28 cellular contexts compared by ENCODE assay signal in the genomic region with DNA sequence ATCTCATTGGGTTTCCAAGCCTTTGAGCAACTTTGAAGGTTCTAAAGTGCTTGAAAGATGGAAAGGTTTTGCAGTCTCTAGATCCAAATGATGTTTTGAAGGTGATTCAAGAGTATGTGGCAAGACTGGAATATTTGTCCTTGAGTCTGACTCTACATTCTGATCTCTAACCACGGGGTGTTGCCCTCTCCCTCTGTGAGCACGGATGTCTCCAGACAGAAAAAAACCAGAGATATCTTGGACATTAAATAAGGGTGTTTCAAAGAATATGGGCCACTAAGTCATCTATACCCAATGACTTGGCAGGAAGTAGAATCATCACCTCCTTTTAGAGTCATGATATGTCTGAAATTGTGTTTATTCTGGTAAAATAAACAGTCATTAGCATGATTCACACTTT.
DNase-seq lines count a peak whose midpoint lies in the region; ATAC-seq, FAIRE-seq and TF ChIP-seq lines count a peak whose summit lies in the region.
"Had no signal": no experiment of that assay in that cellular context is flagged by ENCODE, and none has a peak within 500 bp of the region (broad histone marks: within the 10 kb centered on the region; RNA-seq: fewer than 3 reads in every experiment).

No MANE protein-coding gene starts in this region.

- no peaks in the 10 kb centered on the region for H3K4me1 ChIP-seq in A549
- peaks cover 13% of the 10 kb centered on the region for H3K4me1 ChIP-seq in endothelial cell of umbilical vein (ENCODE audit: control insufficient read depth, extremely low read depth, insufficient read depth, low read length)
- H3K4me1 ChIP-seq: gastrocnemius medialis, left ventricle myocardium inferior, psoas muscle, SJSA1 had no signal

- H3K4me2 ChIP-seq in A549 (no peak overlapping the region), endothelial cell of umbilical vein (ENCODE audit: insufficient read depth, low read length) (peak overlapping the region; percentile 3)

- no peak for TF ChIP-seq POLR2A in A549 (IDR thresholded peaks at IDR 0.05; ENCODE audit: low read length)
- TF ChIP-seq POLR2A in endothelial cell of umbilical vein (IDR thresholded peaks at IDR 0.05; ENCODE audit: low read depth, low read length), result no peak

- H3K36me3 ChIP-seq in endothelial cell of umbilical vein (ENCODE audit: control insufficient read depth in 2 of 2, extremely low read depth in 1 of 2, insufficient read depth in 2 of 2, low read length in 2 of 2), result no peaks in the 10 kb centered on the region
- H3K36me3 ChIP-seq: gastrocnemius medialis, left ventricle myocardium inferior, SJSA1, thoracic aorta had no signal

- H3K9me1 ChIP-seq in endothelial cell of umbilical vein (replicated peaks; ENCODE audit: control insufficient read depth, extremely low read depth, insufficient read depth, low read length), result no peaks in the 10 kb centered on the region

- FAIRE-seq in A549 (lab: Jason Lieb, UNC) (peak; percentile 51), endothelial cell of umbilical vein (lab: Jason Lieb, UNC) (peak; percentile 12)
- FAIRE-seq: G401.6, TTC549, urothelium cell line had no signal

- CTCF ChIA-PET in A549 (lab: Yijun Ruan, JAX) (interaction anchor here (0.9 kb wide), 1 partner anchor 11 kb away, joined by 3 read pairs; no protein-coding TSS in a partner anchor), RWPE1 (lab: Yijun Ruan, JAX) (no interaction called here), endothelial cell of umbilical vein (lab: Charles Lee) (interaction anchor here (1.3 to 1.7 kb wide), 4 partner anchors 10 to 707 kb away, joined by 3 to 11 read pairs (median 4); no protein-coding TSS in a partner anchor)

- BruUV-seq in endothelial cell of umbilical vein (replicated peaks; lab: Mats Ljungman, UMichigan), result no TSS peak

- H2AFZ ChIP-seq in endothelial cell of umbilical vein (ENCODE audit: low read depth, low read length), result no peak overlapping the region

- TF ChIP-seq RAD21 in A549 (conservative IDR thresholded peaks at IDR 0.05 in 1 of 2, IDR thresholded peaks at IDR 0.05 in 1 of 2), result no peak

- TF ChIP-seq CTCF in A549 (IDR thresholded peaks at IDR 0.05) (no peak), RWPE1 (conservative IDR thresholded peaks at IDR 0.05; ENCODE audit: low read depth) (no peak), endothelial cell of umbilical vein (IDR thresholded peaks at IDR 0.05; ENCODE audit: extremely low read depth in 1 of 2, insufficient read depth in 1 of 2, low read depth in 1 of 2, low read length in 2 of 2) (no peak)

- no peak overlapping the region for H3K9ac ChIP-seq in endothelial cell of umbilical vein (replicated peaks; ENCODE audit: extremely low read depth, insufficient read depth, low read length)

- H3K27me3 ChIP-seq in endothelial cell of umbilical vein (ENCODE audit: control insufficient read depth in 2 of 2, insufficient read depth in 2 of 2, low read length in 2 of 2), result no peaks in the 10 kb centered on the region
- H3K27me3 ChIP-seq: gastrocnemius medialis, SJSA1 had no signal

- intact Hi-C loops in endothelial cell of umbilical vein (cut with micrococcal nuclease), result no loop called here

- ATAC-seq in A549 (no peak), HG02642 (IDR thresholded peaks at IDR 0.05; ENCODE audit: poor library complexity, unreplicated experiment) (no peak), GM18909 (IDR thresholded peaks at IDR 0.05; ENCODE audit: poor library complexity, unreplicated experiment) (no peak), HG03469 (IDR thresholded peaks at IDR 0.05; ENCODE audit: unreplicated experiment) (no peak)
- ATAC-seq: activated CD8-positive, alpha-beta T cell treated with anti-CD3 and anti-CD28 coated beads for 36 hours; gastrocnemius medialis; psoas muscle; stimulated activated naive CD8-positive, alpha-beta T cell treated with anti-CD3 and anti-CD28 coated beads, Interleukin-15, Interleukin-2, amounts not matched to agents 100 U/mL and 50 U/mL, for 24 hours had no signal

- POLR2A ChIA-PET in A549 (lab: Yijun Ruan, JAX) (no interaction called here), RWPE1 (lab: Yijun Ruan, JAX; ENCODE audit: low non-redundant PET) (no interaction called here), endothelial cell of umbilical vein (lab: Charles Lee) (no interaction called here)

- H4K20me1 ChIP-seq in endothelial cell of umbilical vein (replicated peaks; ENCODE audit: control insufficient read depth, extremely low read depth, insufficient read depth, low read length), result no peaks in the 10 kb centered on the region

- H3K9me3 ChIP-seq in A549 (0 out of 3 replicates have a peak, but pooled peaks cover 2% of the 10 kb centered on the region), endothelial cell of umbilical vein (replicated peaks; ENCODE audit: control insufficient read depth, insufficient read depth, low read length) (no peaks in the 10 kb centered on the region)
- H3K9me3 ChIP-seq: gastrocnemius medialis, left ventricle myocardium inferior, psoas muscle, thoracic aorta had no signal

- dilution Hi-C loops in endothelial cell of umbilical vein (cut with MboI; ENCODE audit: extremely low pct_ligation_motif_present, low sequenced_read_pairs), result no loop called here

- WGBS in A549 (ENCODE audit: missing lambda C conversion rate), result 2% methylated on average over 2 of the region's 2 CpGs

- no peak for TF ChIP-seq EP300 in A549 (IDR thresholded peaks at IDR 0.05)

- DNase-seq in A549 (ENCODE audit: low read depth in 1 of 2, low spot score in 1 of 2), result peak in 1 of 2 experiments; percentile 3
- DNase-seq in RWPE1 (ENCODE audit: low spot score), result peak; percentile 24
- DNase-seq in endothelial cell of umbilical vein (ENCODE audit: low read depth, low spot score), result no peak
- DNase-seq in kidney glomerular epithelial cell (lab: John Stamatoyannopoulos, UW), result peak; percentile 47
- no peak for DNase-seq in NCI-H82 treated with DMSO at 0.1 percent for 48 hours (lab: John Stamatoyannopoulos, UW; ENCODE audit: unreplicated experiment)
- DNase-seq: activated CD4-positive, CD25-positive, alpha-beta regulatory T cell treated with anti-CD3 and anti-CD28 coated beads, Interleukin-2, amount 50 U/mL, for 72 hours; activated CD8-positive, alpha-beta T cell treated with anti-CD3 and anti-CD28 coated beads for 36 hours; AML-193; aorta; CD4-positive, alpha-beta memory T cell; gastrocnemius medialis; HCEC 1CT; hippocampal formation; left ventricle myocardium inferior; NCI-H2081; NCI-H345; NCI-H748 treated with DMSO at 0.1 percent for 48 hours; psoas muscle; stimulated activated naive CD8-positive, alpha-beta T cell treated with anti-CD3 and anti-CD28 coated beads, Interleukin-15, Interleukin-2, amounts not matched to agents 100 U/mL and 50 U/mL, for 24 hours; T-helper 1 cell had no signal

- H3K4me3 ChIP-seq in A549 (no peak overlapping the region), endothelial cell of umbilical vein (replicated peaks in 1 of 3; ENCODE audit: insufficient read depth in 1 of 3, low read depth in 1 of 3, low read length in 3 of 3) (no peak overlapping the region)
- H3K4me3 ChIP-seq: gastrocnemius medialis, left ventricle myocardium inferior, psoas muscle, SJSA1, thoracic aorta had no signal

- H3K79me2 ChIP-seq in endothelial cell of umbilical vein (ENCODE audit: control insufficient read depth, insufficient read depth, low read length), result no peaks in the 10 kb centered on the region

- H3K27ac ChIP-seq in A549, result no peak overlapping the region
- H3K27ac ChIP-seq in RWPE1, result no peak overlapping the region
- H3K27ac ChIP-seq in endothelial cell of umbilical vein (ENCODE audit: insufficient read depth, low read depth, low read length), result no peak overlapping the region
- H3K27ac ChIP-seq: gastrocnemius medialis, left ventricle myocardium inferior, psoas muscle, SJSA1, thoracic aorta had no signal

TF ChIP-seq in A549, 52 proteins besides CTCF, POLR2A, EP300 and RAD21 (continues in another document):
- no peak for TF ChIP-seq CEBPB (IDR thresholded peaks at IDR 0.05)
- TF ChIP-seq MAFK (IDR thresholded peaks at IDR 0.05; ENCODE audit: partially characterized antibody), result no peak
- no peak for TF ChIP-seq JUNB (IDR thresholded peaks at IDR 0.05)
- TF ChIP-seq, protein P1, sequence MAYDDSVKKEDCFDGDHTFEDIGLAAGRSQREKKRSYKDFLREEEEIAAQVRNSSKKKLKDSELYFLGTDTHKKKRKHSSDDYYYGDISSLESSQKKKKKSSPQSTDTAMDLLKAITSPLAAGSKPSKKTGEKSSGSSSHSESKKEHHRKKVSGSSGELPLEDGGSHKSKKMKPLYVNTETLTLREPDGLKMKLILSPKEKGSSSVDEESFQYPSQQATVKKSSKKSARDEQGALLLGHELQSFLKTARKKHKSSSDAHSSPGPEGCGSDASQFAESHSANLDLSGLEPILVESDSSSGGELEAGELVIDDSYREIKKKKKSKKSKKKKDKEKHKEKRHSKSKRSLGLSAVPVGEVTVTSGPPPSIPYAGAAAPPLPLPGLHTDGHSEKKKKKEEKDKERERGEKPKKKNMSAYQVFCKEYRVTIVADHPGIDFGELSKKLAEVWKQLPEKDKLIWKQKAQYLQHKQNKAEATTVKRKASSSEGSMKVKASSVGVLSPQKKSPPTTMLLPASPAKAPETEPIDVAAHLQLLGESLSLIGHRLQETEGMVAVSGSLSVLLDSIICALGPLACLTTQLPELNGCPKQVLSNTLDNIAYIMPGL (CRISPR knock-in tag; IDR thresholded peaks at IDR 0.05; ENCODE audit: borderline replicate concordance), result no peak
- TF ChIP-seq FOSB (CRISPR knock-in tag; IDR thresholded peaks at IDR 0.05), result no peak
- TF ChIP-seq NFE2L2 (conservative IDR thresholded peaks at IDR 0.05; ENCODE audit: low read length), result no peak
- no peak for TF ChIP-seq CBX8 (IDR thresholded peaks at IDR 0.05)

TF ChIP-seq in endothelial cell of umbilical vein, 7 proteins besides CTCF, POLR2A, EP300 and RAD21:
- TF ChIP-seq JUN (IDR thresholded peaks at IDR 0.05; ENCODE audit: borderline replicate concordance, insufficient read depth, insufficient read length, low read depth) (no peak), POLR2AphosphoS5 (IDR thresholded peaks at IDR 0.05; ENCODE audit: insufficient read depth, low read depth, low read length) (no peak), FOS (IDR thresholded peaks at IDR 0.05; ENCODE audit: borderline replicate concordance, insufficient read depth, low read length) (peak; percentile 78), MYC (IDR thresholded peaks at IDR 0.05; ENCODE audit: low read depth, low read length) (no peak), EZH2 (IDR thresholded peaks at IDR 0.05; ENCODE audit: borderline replicate concordance, low read depth, low read length, severe bottlenecking) (no peak), GATA2 (IDR thresholded peaks at IDR 0.05; ENCODE audit: insufficient read depth, insufficient read length, low read depth, low read length) (no peak)
- TF ChIP-seq, protein P2, sequence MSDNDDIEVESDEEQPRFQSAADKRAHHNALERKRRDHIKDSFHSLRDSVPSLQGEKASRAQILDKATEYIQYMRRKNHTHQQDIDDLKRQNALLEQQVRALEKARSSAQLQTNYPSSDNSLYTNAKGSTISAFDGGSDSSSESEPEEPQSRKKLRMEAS (IDR thresholded peaks at IDR 0.05; ENCODE audit: insufficient read depth, insufficient read length), result no peak

Comparison
In these comparisons a context has a peak if more than half of its experiments do, and no peak if none do; other contexts are left out.
1. DNase-seq: peak in RWPE1 (single experiment) and kidney glomerular epithelial cell (single experiment); none in endothelial cell of umbilical vein (single experiment) and NCI-H82 treated with DMSO at 0.1 percent for 48 hours (single experiment).